Comparison of ENCODE assay signal across 1 cellular context in the genomic region with DNA sequence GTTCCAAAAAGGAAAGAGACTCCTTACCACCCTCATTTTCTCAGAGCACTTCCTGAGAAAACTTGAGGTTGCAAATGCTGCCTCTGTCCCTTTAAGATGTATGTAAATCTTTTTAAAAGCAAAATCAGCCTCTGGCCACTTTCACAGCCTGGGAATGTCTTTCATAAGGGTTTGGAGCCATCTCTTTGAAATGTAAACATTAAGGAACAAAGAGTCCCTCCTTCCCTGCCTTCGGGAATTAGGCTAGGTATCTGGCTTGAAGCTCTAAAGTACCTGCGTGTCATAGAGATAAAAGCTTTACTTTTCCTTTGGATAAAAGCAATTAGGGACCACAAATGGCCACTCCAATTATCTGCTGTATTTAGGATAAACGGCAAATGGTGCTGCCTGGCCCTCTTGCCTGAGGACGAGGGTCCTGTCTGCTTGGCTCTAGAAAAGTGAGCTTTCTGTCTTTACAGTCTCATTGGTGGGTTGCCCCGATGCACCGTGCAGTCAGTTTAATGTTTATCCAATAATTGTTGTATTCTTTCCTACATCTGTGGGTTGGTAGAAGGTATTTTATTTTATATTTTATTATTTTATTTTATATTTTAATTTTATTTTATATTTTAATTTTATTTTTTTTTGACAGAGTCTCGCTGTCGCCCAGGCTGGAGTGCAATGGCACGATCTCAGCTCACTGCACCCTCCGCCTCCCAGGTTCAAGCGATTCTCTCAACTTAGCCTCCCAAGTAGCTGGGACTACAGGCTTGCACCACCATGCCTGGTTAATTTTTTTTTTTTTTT.
TF ChIP-seq lines count a peak whose summit lies in the region.

No MANE protein-coding gene starts in this region.

TF ChIP-seq in H1, 55 proteins besides CTCF, POLR2A, EP300 and RAD21:
- 0 out of 2 replicates have a peak, but pooled peaks have one; percentile 51 for TF ChIP-seq SP1 (IDR thresholded peaks at IDR 0.05; ENCODE audit: low read depth, low read length)
- TF ChIP-seq TCF12 (IDR thresholded peaks at IDR 0.05; ENCODE audit: low read depth, low read length): no peak
- TF ChIP-seq, protein P1, sequence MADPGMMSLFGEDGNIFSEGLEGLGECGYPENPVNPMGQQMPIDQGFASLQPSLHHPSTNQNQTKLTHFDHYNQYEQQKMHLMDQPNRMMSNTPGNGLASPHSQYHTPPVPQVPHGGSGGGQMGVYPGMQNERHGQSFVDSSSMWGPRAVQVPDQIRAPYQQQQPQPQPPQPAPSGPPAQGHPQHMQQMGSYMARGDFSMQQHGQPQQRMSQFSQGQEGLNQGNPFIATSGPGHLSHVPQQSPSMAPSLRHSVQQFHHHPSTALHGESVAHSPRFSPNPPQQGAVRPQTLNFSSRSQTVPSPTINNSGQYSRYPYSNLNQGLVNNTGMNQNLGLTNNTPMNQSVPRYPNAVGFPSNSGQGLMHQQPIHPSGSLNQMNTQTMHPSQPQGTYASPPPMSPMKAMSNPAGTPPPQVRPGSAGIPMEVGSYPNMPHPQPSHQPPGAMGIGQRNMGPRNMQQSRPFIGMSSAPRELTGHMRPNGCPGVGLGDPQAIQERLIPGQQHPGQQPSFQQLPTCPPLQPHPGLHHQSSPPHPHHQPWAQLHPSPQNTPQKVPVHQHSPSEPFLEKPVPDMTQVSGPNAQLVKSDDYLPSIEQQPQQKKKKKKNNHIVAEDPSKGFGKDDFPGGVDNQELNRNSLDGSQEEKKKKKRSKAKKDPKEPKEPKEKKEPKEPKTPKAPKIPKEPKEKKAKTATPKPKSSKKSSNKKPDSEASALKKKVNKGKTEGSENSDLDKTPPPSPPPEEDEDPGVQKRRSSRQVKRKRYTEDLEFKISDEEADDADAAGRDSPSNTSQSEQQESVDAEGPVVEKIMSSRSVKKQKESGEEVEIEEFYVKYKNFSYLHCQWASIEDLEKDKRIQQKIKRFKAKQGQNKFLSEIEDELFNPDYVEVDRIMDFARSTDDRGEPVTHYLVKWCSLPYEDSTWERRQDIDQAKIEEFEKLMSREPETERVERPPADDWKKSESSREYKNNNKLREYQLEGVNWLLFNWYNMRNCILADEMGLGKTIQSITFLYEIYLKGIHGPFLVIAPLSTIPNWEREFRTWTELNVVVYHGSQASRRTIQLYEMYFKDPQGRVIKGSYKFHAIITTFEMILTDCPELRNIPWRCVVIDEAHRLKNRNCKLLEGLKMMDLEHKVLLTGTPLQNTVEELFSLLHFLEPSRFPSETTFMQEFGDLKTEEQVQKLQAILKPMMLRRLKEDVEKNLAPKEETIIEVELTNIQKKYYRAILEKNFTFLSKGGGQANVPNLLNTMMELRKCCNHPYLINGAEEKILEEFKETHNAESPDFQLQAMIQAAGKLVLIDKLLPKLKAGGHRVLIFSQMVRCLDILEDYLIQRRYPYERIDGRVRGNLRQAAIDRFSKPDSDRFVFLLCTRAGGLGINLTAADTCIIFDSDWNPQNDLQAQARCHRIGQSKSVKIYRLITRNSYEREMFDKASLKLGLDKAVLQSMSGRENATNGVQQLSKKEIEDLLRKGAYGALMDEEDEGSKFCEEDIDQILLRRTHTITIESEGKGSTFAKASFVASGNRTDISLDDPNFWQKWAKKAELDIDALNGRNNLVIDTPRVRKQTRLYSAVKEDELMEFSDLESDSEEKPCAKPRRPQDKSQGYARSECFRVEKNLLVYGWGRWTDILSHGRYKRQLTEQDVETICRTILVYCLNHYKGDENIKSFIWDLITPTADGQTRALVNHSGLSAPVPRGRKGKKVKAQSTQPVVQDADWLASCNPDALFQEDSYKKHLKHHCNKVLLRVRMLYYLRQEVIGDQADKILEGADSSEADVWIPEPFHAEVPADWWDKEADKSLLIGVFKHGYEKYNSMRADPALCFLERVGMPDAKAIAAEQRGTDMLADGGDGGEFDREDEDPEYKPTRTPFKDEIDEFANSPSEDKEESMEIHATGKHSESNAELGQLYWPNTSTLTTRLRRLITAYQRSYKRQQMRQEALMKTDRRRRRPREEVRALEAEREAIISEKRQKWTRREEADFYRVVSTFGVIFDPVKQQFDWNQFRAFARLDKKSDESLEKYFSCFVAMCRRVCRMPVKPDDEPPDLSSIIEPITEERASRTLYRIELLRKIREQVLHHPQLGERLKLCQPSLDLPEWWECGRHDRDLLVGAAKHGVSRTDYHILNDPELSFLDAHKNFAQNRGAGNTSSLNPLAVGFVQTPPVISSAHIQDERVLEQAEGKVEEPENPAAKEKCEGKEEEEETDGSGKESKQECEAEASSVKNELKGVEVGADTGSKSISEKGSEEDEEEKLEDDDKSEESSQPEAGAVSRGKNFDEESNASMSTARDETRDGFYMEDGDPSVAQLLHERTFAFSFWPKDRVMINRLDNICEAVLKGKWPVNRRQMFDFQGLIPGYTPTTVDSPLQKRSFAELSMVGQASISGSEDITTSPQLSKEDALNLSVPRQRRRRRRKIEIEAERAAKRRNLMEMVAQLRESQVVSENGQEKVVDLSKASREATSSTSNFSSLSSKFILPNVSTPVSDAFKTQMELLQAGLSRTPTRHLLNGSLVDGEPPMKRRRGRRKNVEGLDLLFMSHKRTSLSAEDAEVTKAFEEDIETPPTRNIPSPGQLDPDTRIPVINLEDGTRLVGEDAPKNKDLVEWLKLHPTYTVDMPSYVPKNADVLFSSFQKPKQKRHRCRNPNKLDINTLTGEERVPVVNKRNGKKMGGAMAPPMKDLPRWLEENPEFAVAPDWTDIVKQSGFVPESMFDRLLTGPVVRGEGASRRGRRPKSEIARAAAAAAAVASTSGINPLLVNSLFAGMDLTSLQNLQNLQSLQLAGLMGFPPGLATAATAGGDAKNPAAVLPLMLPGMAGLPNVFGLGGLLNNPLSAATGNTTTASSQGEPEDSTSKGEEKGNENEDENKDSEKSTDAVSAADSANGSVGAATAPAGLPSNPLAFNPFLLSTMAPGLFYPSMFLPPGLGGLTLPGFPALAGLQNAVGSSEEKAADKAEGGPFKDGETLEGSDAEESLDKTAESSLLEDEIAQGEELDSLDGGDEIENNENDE (IDR thresholded peaks at IDR 0.05; ENCODE audit: insufficient replicate concordance, low read length): peak; percentile 79
- peak; percentile 33; the same call in 1 of the 2 replicates for TF ChIP-seq TEAD4 (IDR thresholded peaks at IDR 0.05; ENCODE audit: low read depth, low read length)
- TF ChIP-seq ASH2L (IDR thresholded peaks at IDR 0.05; ENCODE audit: low read length): peak; percentile 25
- TF ChIP-seq GTF2F1 (IDR thresholded peaks at IDR 0.05; ENCODE audit: borderline replicate concordance, low read depth, low read length): no peak
